In the genomic region with DNA sequence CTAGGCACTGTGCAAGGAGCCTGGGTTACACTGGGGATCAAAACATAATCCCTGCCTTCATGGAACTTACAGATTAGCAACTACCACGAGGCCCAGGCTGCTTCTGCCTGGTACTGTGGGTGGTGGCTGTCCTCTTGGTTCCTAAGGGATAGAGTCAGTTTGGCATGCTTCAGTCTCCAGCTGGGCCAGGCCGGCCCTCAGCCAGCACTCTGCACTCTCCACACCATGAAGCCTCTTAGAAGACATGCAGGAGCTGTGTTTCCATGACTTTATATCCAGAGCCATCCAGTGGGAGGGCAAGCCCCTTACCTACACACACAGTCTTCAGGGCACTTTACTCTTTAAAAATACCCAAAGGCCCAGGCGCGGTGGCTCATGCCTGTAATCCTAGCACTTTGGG, we compare ENCODE assay signal across 20 cellular contexts.
"Had no signal": no experiment of that assay in that cellular context is flagged by ENCODE, and none has a peak within 500 bp of the region (broad histone marks: within the 10 kb centered on the region; RNA-seq: fewer than 3 reads in every experiment).

No MANE protein-coding gene starts in this region.

- DNase-seq: activated B cell treated with CpG ODN at 0.5 μM for 24 hours; activated CD4-positive, alpha-beta T cell treated with anti-CD3 and anti-CD28 coated beads for 48 hours; activated gamma-delta T cell treated with Interleukin-2 at 50 U/mL for 16 hours; foreskin melanocyte; glutamatergic neuron; hippocampal formation; islet precursor cell; midbrain; nucleus accumbens; stimulated activated CD4-positive, alpha-beta T cell treated with anti-CD3 and anti-CD28 coated beads, Interleukin-2, amount 100 ng/mL, for 24 hours; T-cell; trophoblast cell had no signal

- ATAC-seq: left lobe of liver, T-cell had no signal

- H3K9me3 Mint-ChIP-seq: activated B cell treated with CpG ODN at 0.5 μM for 24 hours; activated T-helper 1 cell treated with anti-CD3 and anti-CD28 coated beads, Interleukin-12 subunit alpha, Interleukin-12 subunit beta, Interleukin-2, Interleukin-4 antibody, amounts not matched to agents 30 ng/mL and 10 ng/mL and 1 ng/mL, durations not matched to agents 14 hours and 24 hours and 36 hours; nephron; stimulated activated naive CD8-positive, alpha-beta T cell treated with anti-CD3 and anti-CD28 coated beads, Interleukin-15, Interleukin-2, amounts not matched to agents 100 ng/mL and 50 ng/mL, for 24 hours; T-cell had no signal

- H3K27ac ChIP-seq: cardiac muscle cell, SK-N-MC had no signal

- H3K27me3 Mint-ChIP-seq: activated B cell treated with CpG ODN at 0.5 μM for 24 hours; activated naive CD8-positive, alpha-beta T cell; stimulated activated naive CD8-positive, alpha-beta T cell treated with anti-CD3 and anti-CD28 coated beads, Interleukin-15, Interleukin-2, amounts not matched to agents 100 ng/mL and 50 ng/mL, for 24 hours; T-cell had no signal

- H3K27me3 ChIP-seq: cardiac muscle cell had no signal

- H3K4me3 ChIP-seq: cardiac muscle cell, lung, SK-N-MC had no signal

- H3K36me3 ChIP-seq: cardiac muscle cell had no signal

- H3K4me1 Mint-ChIP-seq: activated B cell treated with CpG ODN at 0.5 μM for 24 hours, T-cell had no signal

- H3K4me3 Mint-ChIP-seq: activated B cell treated with CpG ODN at 0.5 μM for 24 hours; activated naive CD8-positive, alpha-beta T cell; activated T-helper 1 cell treated with anti-CD3 and anti-CD28 coated beads, Interleukin-12 subunit alpha, Interleukin-12 subunit beta, Interleukin-2, Interleukin-4 antibody, amounts not matched to agents 30 ng/mL and 10 ng/mL and 1 ng/mL, durations not matched to agents 14 hours and 24 hours and 36 hours; nephron; stimulated activated naive CD8-positive, alpha-beta T cell treated with anti-CD3 and anti-CD28 coated beads, Interleukin-15, Interleukin-2, amounts not matched to agents 100 ng/mL and 50 ng/mL, for 24 hours; T-cell had no signal

- H3K27ac Mint-ChIP-seq: activated B cell treated with CpG ODN at 0.5 μM for 24 hours; activated naive CD8-positive, alpha-beta T cell; activated T-helper 1 cell treated with anti-CD3 and anti-CD28 coated beads, Interleukin-12 subunit alpha, Interleukin-12 subunit beta, Interleukin-2, Interleukin-4 antibody, amounts not matched to agents 30 ng/mL and 10 ng/mL and 1 ng/mL, durations not matched to agents 14 hours and 24 hours and 36 hours; nephron; stimulated activated naive CD8-positive, alpha-beta T cell treated with anti-CD3 and anti-CD28 coated beads, Interleukin-15, Interleukin-2, amounts not matched to agents 100 ng/mL and 50 ng/mL, for 24 hours; T-cell had no signal
